9 cellular contexts compared by ENCODE assay signal in genomic region chr4:99816611-99817309, GRCh38. TPM values are rescaled to one million over a fixed set of nuclear protein-coding genes. Genes with fewer than 3 reads are reported as not detected.
DNase-seq lines count a peak whose midpoint lies in the region; ATAC-seq and TF ChIP-seq lines count a peak whose summit lies in the region.
"Had no signal": no experiment of that assay in that cellular context is flagged by ENCODE, and none has a peak within 500 bp of the region (broad histone marks: within the 10 kb centered on the region; RNA-seq: fewer than 3 reads in every experiment).

A gene with protein sequence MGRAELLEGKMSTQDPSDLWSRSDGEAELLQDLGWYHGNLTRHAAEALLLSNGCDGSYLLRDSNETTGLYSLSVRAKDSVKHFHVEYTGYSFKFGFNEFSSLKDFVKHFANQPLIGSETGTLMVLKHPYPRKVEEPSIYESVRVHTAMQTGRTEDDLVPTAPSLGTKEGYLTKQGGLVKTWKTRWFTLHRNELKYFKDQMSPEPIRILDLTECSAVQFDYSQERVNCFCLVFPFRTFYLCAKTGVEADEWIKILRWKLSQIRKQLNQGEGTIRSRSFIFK (plus strand): TSS chr4:99816827. CDS start chr4:99816914, 87 bp downstream.

- peaks cover 21% of the 10 kb centered on the region for H3K4me1 ChIP-seq in mucosa of stomach (ENCODE audit: control insufficient read depth, insufficient read depth, low read length)
- no peaks in the 10 kb centered on the region for H3K4me1 ChIP-seq in thymus (ENCODE audit: control insufficient read depth, insufficient read depth, low read length)

- in situ Hi-C loops in GM18951 (cut with MboI; ENCODE audit: low sequenced_read_pairs, unreplicated experiment): no loop called here

- TF ChIP-seq POLR2A in GM18951 (IDR thresholded peaks at IDR 0.05; ENCODE audit: extremely low read depth, insufficient read depth, insufficient read length): peak; percentile 95

- peak within 1 kb of the TSS; percentile 97 for H3K27ac Mint-ChIP-seq in activated naive CD8-positive, alpha-beta T cell treated with anti-CD3 and anti-CD28 coated beads, Interleukin-2, amount 10 ng/mL, durations not matched to agents 7 days and 5 days

- DNase-seq in activated naive CD8-positive, alpha-beta T cell treated with anti-CD3 and anti-CD28 coated beads, Interleukin-2, amount 10 ng/mL, durations not matched to agents 7 days and 5 days: peak; percentile 74
- DNase-seq in DMS 273 treated with DMSO at 0.1 percent for 48 hours (lab: John Stamatoyannopoulos, UW) (no peak), LoVo (ENCODE audit: low spot score) (no peak)

- peak within 1 kb of the TSS; percentile 68 for H3K9ac ChIP-seq in mucosa of stomach (ENCODE audit: low read length)

- POLR2A ChIA-PET in activated naive CD8-positive, alpha-beta T cell treated with anti-CD3 and anti-CD28 coated beads, Interleukin-2, amount 10 ng/mL, durations not matched to agents 7 days and 5 days (lab: Charles Lee): interaction anchor here (0.6 to 2.5 kb wide), 19 partner anchors 13 to 888 kb away, joined by 3 to 27 read pairs (median 6); partner anchors contain the start of genes ADH5, DNAJB14, EIF4E and LAMTOR3

- H3K36me3 ChIP-seq in mucosa of stomach (ENCODE audit: control insufficient read depth, insufficient read depth, low read length): no peaks in the 10 kb centered on the region
- no peaks in the 10 kb centered on the region for H3K36me3 ChIP-seq in thymus (ENCODE audit: control insufficient read depth, insufficient read depth)

- peaks cover 49% of the 10 kb centered on the region for H3K4me1 Mint-ChIP-seq in activated naive CD8-positive, alpha-beta T cell treated with anti-CD3 and anti-CD28 coated beads, Interleukin-2, amount 10 ng/mL, durations not matched to agents 7 days and 5 days

- peak within 1 kb of the TSS; percentile 70 for H3K27ac ChIP-seq in thymus (ENCODE audit: low read depth)
- H3K27ac ChIP-seq: VCaP had no signal

- H3K27me3 Mint-ChIP-seq in activated naive CD8-positive, alpha-beta T cell treated with anti-CD3 and anti-CD28 coated beads, Interleukin-2, amount 10 ng/mL, durations not matched to agents 7 days and 5 days: no peaks in the 10 kb centered on the region

- ATAC-seq in HG03066 (IDR thresholded peaks at IDR 0.05; ENCODE audit: low read depth, unreplicated experiment): peak; percentile 94
- ATAC-seq in activated naive CD8-positive, alpha-beta T cell treated with anti-CD3 and anti-CD28 coated beads, Interleukin-2, amount 10 ng/mL, durations not matched to agents 7 days and 5 days (ENCODE audit: low read depth): peak; percentile 99

- H3K36me3 Mint-ChIP-seq in activated naive CD8-positive, alpha-beta T cell treated with anti-CD3 and anti-CD28 coated beads, Interleukin-2, amount 10 ng/mL, durations not matched to agents 7 days and 5 days: peaks cover 16% of the 10 kb centered on the region

- H3K27me3 ChIP-seq in mucosa of stomach (ENCODE audit: control insufficient read depth, insufficient read depth, low read length): no peaks in the 10 kb centered on the region
- no peaks in the 10 kb centered on the region for H3K27me3 ChIP-seq in thymus (ENCODE audit: control insufficient read depth, insufficient read depth)

- no peaks in the 10 kb centered on the region for H3K9me3 ChIP-seq in mucosa of stomach (ENCODE audit: control insufficient read depth, low read length)
- no peaks in the 10 kb centered on the region for H3K9me3 ChIP-seq in thymus (ENCODE audit: control insufficient read depth)

- intact Hi-C loops in T-helper 1 cell treated with Interleukin-12 subunit alpha and Interleukin-12 subunit beta and Interleukin-4 antibody, amounts not matched to agents 30 ng/mL and 1 ng/mL, for 36 hours (cut with micrococcal nuclease): loop anchor here (1.0 to 5.0 kb wide), 13 partner anchors 31 to 1554 kb away; partner anchors contain the start of genes EIF4E, H2AZ1, LAMTOR3 and METAP1

- no peaks in the 10 kb centered on the region for H3K9me3 Mint-ChIP-seq in activated naive CD8-positive, alpha-beta T cell treated with anti-CD3 and anti-CD28 coated beads, Interleukin-2, amount 10 ng/mL, durations not matched to agents 7 days and 5 days

- H3K4me3 ChIP-seq in mucosa of stomach (ENCODE audit: low read length) (peak within 1 kb of the TSS; percentile 56), thymus (ENCODE audit: low read length) (peak within 1 kb of the TSS; percentile 31)

- 13% methylated on average over 7 of the region's 7 CpGs for WGBS in thymus

- peak within 1 kb of the TSS; percentile 82 for H3K4me3 Mint-ChIP-seq in activated naive CD8-positive, alpha-beta T cell treated with anti-CD3 and anti-CD28 coated beads, Interleukin-2, amount 10 ng/mL, durations not matched to agents 7 days and 5 days

RNA-seq across cellular contexts. Expression of the gene that starts here (rescaled TPM):
- total RNA-seq in T-helper 1 cell treated with Interleukin-12 subunit alpha and Interleukin-12 subunit beta and Interleukin-4 antibody, amounts not matched to agents 30 ng/mL and 1 ng/mL, for 36 hours: 51.4 and 52.6 TPM in 2 replicates
- 10 to 100 TPM; 19.6 to 22.8 TPM for total RNA-seq in activated naive CD8-positive, alpha-beta T cell treated with anti-CD3 and anti-CD28 coated beads, Interleukin-2, amount 10 ng/mL, durations not matched to agents 7 days and 5 days
- 17.5 TPM for polyA plus RNA-seq in thymus
